In genomic region chr1:43446881-43447835, GRCh38 we compare ENCODE assay signal across 1 cellular context.
TF ChIP-seq lines count a peak whose summit lies in the region.

No MANE protein-coding gene starts in this region.

TF ChIP-seq in WTC11, 78 proteins besides CTCF, POLR2A, EP300 and RAD21 (continued from another document):
- TF ChIP-seq ZNF416 (CRISPR knock-in tag; IDR thresholded peaks at IDR 0.05) (no peak), NR1H2 (CRISPR knock-in tag; IDR thresholded peaks at IDR 0.05) (no peak), HMGA2 (CRISPR knock-in tag; IDR thresholded peaks at IDR 0.05) (no peak), AFF4 (CRISPR knock-in tag; IDR thresholded peaks at IDR 0.05; ENCODE audit: borderline replicate concordance) (no peak)
